In genomic region chr22:22226448-22227187, GRCh38 we compare ENCODE assay signal across 1 cellular context.
TF ChIP-seq lines count a peak whose summit lies in the region.

No MANE protein-coding gene starts in this region.

TF ChIP-seq in K562, 482 proteins besides CTCF, POLR2A, EP300 and RAD21:
- TF ChIP-seq MYNN (IDR thresholded peaks at IDR 0.05) (no peak), MYNN (CRISPR knock-in tag; IDR thresholded peaks at IDR 0.05) (no peak), ID3 (CRISPR knock-in tag; IDR thresholded peaks at IDR 0.05) (0 out of 2 replicates have a peak, but pooled peaks have one; percentile 16), ID3 (tag; IDR thresholded peaks at IDR 0.05) (no peak), ZBTB7A (IDR thresholded peaks at IDR 0.05; ENCODE audit: borderline replicate concordance, control insufficient read depth, low read depth, low read length) (no peak), KLF6 (CRISPR knock-in tag; IDR thresholded peaks at IDR 0.05; ENCODE audit: borderline replicate concordance) (no peak)
